In the genomic region with DNA sequence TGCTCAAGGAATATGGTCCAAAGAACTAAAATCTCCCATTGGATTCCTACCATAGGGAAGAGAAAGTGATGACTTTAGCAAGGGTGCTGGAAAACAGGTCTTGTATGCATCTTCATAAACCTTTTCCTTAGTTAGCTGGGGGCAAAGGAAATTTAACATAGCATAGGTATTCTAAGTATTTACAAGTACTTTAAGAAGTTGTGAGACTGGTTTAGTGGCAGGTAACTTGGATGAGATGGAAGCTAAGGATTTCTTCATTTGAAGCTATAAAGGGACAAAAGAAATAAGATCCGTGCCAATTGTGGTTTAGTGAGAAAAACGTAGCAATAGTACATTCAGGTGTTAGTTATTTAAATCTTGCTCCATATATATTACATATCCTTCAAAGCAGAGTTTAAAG, we compare ENCODE assay signal across 24 cellular contexts.
DNase-seq lines count a peak whose midpoint lies in the region; ATAC-seq and TF ChIP-seq lines count a peak whose summit lies in the region.
"Had no signal": no experiment of that assay in that cellular context is flagged by ENCODE, and none has a peak within 500 bp of the region (broad histone marks: within the 10 kb centered on the region; RNA-seq: fewer than 3 reads in every experiment).

No MANE protein-coding gene starts in this region.

- peak overlapping the region; percentile 11 for H3K27ac ChIP-seq in HUES48 (ENCODE audit: low read depth, low read length)
- peak overlapping the region; percentile 9; the same call in 1 of the 2 replicates for H3K27ac ChIP-seq in Panc1 (ENCODE audit: low read length)
- peak overlapping the region; percentile 49 for H3K27ac ChIP-seq in epithelial cell of prostate
- no peak overlapping the region for H3K27ac ChIP-seq in esophagus squamous epithelium
- H3K27ac ChIP-seq: KMS-11, Peyer's patch, SJSA1 had no signal

- H3K9ac ChIP-seq in HUES48 (ENCODE audit: low read depth, low read length), result no peak overlapping the region
- H3K9ac ChIP-seq: KMS-11 had no signal

- no peak overlapping the region for H3K4me3 ChIP-seq in HUES48 (ENCODE audit: low read depth, low read length)
- no peak overlapping the region for H3K4me3 ChIP-seq in Panc1 (ENCODE audit: low read depth in 2 of 2, low read length in 2 of 2)
- H3K4me3 ChIP-seq in esophagus squamous epithelium, result no peak overlapping the region
- H3K4me3 ChIP-seq: Peyer's patch, SJSA1 had no signal

- in situ Hi-C loops in Panc1 (cut with HindIII; ENCODE audit: low pct_unique_long_range_greater_than_20kb, low sequenced_read_pairs), result no loop called here

- TF ChIP-seq CTCF in Panc1 (IDR thresholded peaks at IDR 0.05) (no peak), mesothelial cell of epicardium (IDR thresholded peaks at IDR 0.05; ENCODE audit: unreplicated experiment) (no peak), esophagus squamous epithelium (IDR thresholded peaks at IDR 0.05) (no peak)

- H3K9me3 Mint-ChIP-seq in mesothelial cell of epicardium, result peaks cover 2% of the 10 kb centered on the region
- H3K9me3 Mint-ChIP-seq: CD14-positive monocyte; CD8-positive, alpha-beta memory T cell; IgD-negative memory B cell had no signal

- DNase-seq in Panc1 (ENCODE audit: low read depth, low spot score) (no peak), epithelial cell of prostate (ENCODE audit: low read depth, low spot score) (peak; percentile 33), mesothelial cell of epicardium (ENCODE audit: low spot score in 2 of 2, unreplicated experiment in 2 of 2) (no peak), NCI-H146 (lab: John Stamatoyannopoulos, UW) (no peak), esophagus squamous epithelium (lab: John Stamatoyannopoulos, UW) (no peak)
- DNase-seq: BE2C; Calu3; CD8-positive, alpha-beta memory T cell; DMS79 treated with DMSO at 0.1 percent for 48 hours; GF-D8; MM.1S; NCI-H1048; NCI-H1417; NCI-H1694 treated with DMSO at 0.1 percent for 48 hours; NCI-H2081; NCI-H2227 treated with DMSO at 0.1 percent for 48 hours; NCI-H526 treated with DMSO at 0.1 percent for 48 hours; Peyer's patch had no signal

- no peak overlapping the region for H3K4me3 Mint-ChIP-seq in mesothelial cell of epicardium
- H3K4me3 Mint-ChIP-seq: CD14-positive monocyte; CD8-positive, alpha-beta memory T cell; IgD-negative memory B cell had no signal

- intact Hi-C loops in Panc1 (cut with micrococcal nuclease; ENCODE audit: unreplicated experiment), result no loop called here
- intact Hi-C loops in esophagus squamous epithelium (cut with DNase I), result no loop called here

- no peaks in the 10 kb centered on the region for H3K27me3 ChIP-seq in HUES48 (ENCODE audit: control insufficient read depth, insufficient read depth, low read length)
- H3K27me3 ChIP-seq in Panc1 (ENCODE audit: control insufficient read depth, insufficient read depth, low read length), result no peaks in the 10 kb centered on the region
- no peaks in the 10 kb centered on the region for H3K27me3 ChIP-seq in esophagus squamous epithelium
- H3K27me3 ChIP-seq: BE2C, Peyer's patch, SJSA1 had no signal

- POLR2A ChIA-PET in Panc1 (lab: Charles Lee), result no interaction called here

- ATAC-seq in Panc1, result no peak
- no peak for ATAC-seq in GM19463 (IDR thresholded peaks at IDR 0.05; ENCODE audit: unreplicated experiment)

- TF ChIP-seq POLR2A in esophagus squamous epithelium (IDR thresholded peaks at IDR 0.05), result no peak

- H3K27ac Mint-ChIP-seq in mesothelial cell of epicardium, result peak overlapping the region; percentile 21
- H3K27ac Mint-ChIP-seq: IgD-negative memory B cell had no signal

- H3K36me3 ChIP-seq in HUES48 (ENCODE audit: control insufficient read depth, insufficient read depth, low read length), result no peaks in the 10 kb centered on the region
- H3K36me3 ChIP-seq in Panc1 (ENCODE audit: control insufficient read depth, insufficient read depth, low read length), result no peaks in the 10 kb centered on the region
- H3K36me3 ChIP-seq in esophagus squamous epithelium, result no peaks in the 10 kb centered on the region
- H3K36me3 ChIP-seq: BE2C, Peyer's patch, SJSA1 had no signal

- H3K9me3 ChIP-seq in HUES48 (ENCODE audit: control insufficient read depth, insufficient read depth, low read length) (no peaks in the 10 kb centered on the region), Panc1 (ENCODE audit: control insufficient read depth, insufficient read depth, low read depth, low read length) (no peaks in the 10 kb centered on the region), esophagus squamous epithelium (no peaks in the 10 kb centered on the region)
- H3K9me3 ChIP-seq: BE2C, Peyer's patch, SJSA1 had no signal

- H3K4me1 Mint-ChIP-seq in mesothelial cell of epicardium, result peaks cover 28% of the 10 kb centered on the region
- H3K4me1 Mint-ChIP-seq: CD14-positive monocyte, IgD-negative memory B cell had no signal

- H3K36me3 Mint-ChIP-seq in mesothelial cell of epicardium, result peaks cover 8% of the 10 kb centered on the region

- H3K4me1 ChIP-seq in HUES48 (ENCODE audit: control insufficient read depth, insufficient read depth, low read length) (peaks cover 33% of the 10 kb centered on the region), Panc1 (ENCODE audit: control insufficient read depth, insufficient read depth, low read length) (no peaks in the 10 kb centered on the region), esophagus squamous epithelium (peaks cover 0 to 5% (median 0%) of the 10 kb centered on the region in 3 donors)
- H3K4me1 ChIP-seq: Peyer's patch had no signal

- CTCF ChIA-PET in Panc1 (lab: Charles Lee), result interaction anchor here (0.6 kb wide), 1 partner anchor 17 kb away, joined by 5 read pairs; no protein-coding TSS in a partner anchor

- no TSS peak for BruUV-seq in Panc1 (replicated peaks; lab: Mats Ljungman, UMichigan)

- WGBS in esophagus squamous epithelium, 2 donors, result 43 to 52% methylated on average over 2 of the region's 2 CpGs

- no peaks in the 10 kb centered on the region for H3K27me3 Mint-ChIP-seq in mesothelial cell of epicardium (ENCODE audit: low read depth)
- H3K27me3 Mint-ChIP-seq: CD8-positive, alpha-beta memory T cell; IgD-negative memory B cell had no signal

Comparison
In these comparisons a context has a peak if more than half of its experiments do, and no peak if none do; other contexts are left out.
1. H3K27ac ChIP-seq: peak in HUES48 (single experiment), Panc1 (single experiment) and epithelial cell of prostate (single experiment); none in esophagus squamous epithelium (0 of 4).